In genomic region chr4:3455596-3455995, GRCh38 we compare ENCODE assay signal across 2 cellular contexts. TPM values are rescaled to one million over a fixed set of nuclear protein-coding genes. Genes with fewer than 3 reads are reported as not detected.
"Had no signal": no experiment of that assay in that cellular context is flagged by ENCODE, and none has a peak within 500 bp of the region (broad histone marks: within the 10 kb centered on the region; RNA-seq: fewer than 3 reads in every experiment).

No MANE protein-coding gene starts in this region.

RNA-seq across cellular contexts. Expression of gene DOK7, which starts 7.5 kb away (rescaled TPM):
- total RNA-seq: G401 had no signal

RNA-seq across cellular contexts. Expression of gene HGFAC, which starts 13.8 kb away (rescaled TPM):
- total RNA-seq: G401 had no signal
- polyA plus RNA-seq: GM12878 had no signal
